Comparison of ENCODE assay signal across 9 cellular contexts in the genomic region with DNA sequence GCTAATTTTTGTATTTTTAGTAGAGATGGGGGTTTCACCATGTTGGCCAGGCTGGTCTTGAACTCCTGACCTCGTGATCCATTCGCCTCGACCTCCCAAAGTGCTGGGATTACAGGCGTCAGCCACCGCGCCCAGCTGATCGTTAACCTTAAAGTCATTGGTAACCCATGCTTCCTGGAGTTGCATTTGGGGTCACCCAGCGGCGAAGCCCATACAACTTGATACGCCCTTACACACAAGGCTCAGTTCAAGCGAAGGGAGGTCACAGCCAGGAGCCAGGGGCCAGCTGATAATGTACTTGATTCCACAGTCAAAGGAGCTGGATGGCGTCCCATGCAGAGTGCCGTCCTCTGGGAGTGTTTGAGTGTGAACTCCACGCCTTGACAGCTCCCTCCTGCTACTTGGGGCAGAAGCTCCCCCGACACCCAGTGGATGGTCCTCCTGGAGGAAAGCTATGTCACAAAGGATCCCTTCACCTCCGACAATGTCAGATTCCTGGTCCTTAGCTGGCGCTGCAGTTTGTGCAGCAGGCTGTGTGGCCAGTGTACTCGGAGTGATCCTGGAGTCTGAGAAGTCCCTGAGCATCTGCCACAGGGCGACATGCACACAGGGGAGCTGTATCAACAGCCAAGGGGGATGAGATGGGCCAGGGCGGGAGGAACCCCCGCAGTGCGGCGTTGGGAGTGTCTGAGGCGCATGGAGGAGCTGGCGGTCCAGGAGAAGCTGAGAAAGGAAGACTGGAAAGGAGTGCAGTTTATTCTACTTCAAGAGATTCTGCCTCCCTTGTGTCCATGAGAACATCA. TPM values are rescaled to one million over a fixed set of nuclear protein-coding genes. Genes with fewer than 3 reads are reported as not detected.
A peak's percentile ranks its signal among the peaks of the same experiment; 100 is the strongest.
DNase-seq lines count a peak whose midpoint lies in the region; ATAC-seq and TF ChIP-seq lines count a peak whose summit lies in the region.
"Had no signal": no experiment of that assay in that cellular context is flagged by ENCODE, and none has a peak within 500 bp of the region (broad histone marks: within the 10 kb centered on the region; RNA-seq: fewer than 3 reads in every experiment).

No MANE protein-coding gene starts in this region.

- no peaks in the 10 kb centered on the region for H3K27me3 ChIP-seq in adipocyte (replicated peaks; ENCODE audit: control insufficient read depth, insufficient read depth, low read length)
- no peaks in the 10 kb centered on the region for H3K27me3 ChIP-seq in liver (ENCODE audit: control insufficient read depth in 4 of 4, insufficient read depth in 4 of 4, low read length in 3 of 4)
- H3K27me3 ChIP-seq in suprapubic skin = no peaks in the 10 kb centered on the region

- H3K27me3 Mint-ChIP-seq in activated CD4-positive, alpha-beta T cell treated with anti-CD3 and anti-CD28 coated beads for 36 hours = no peaks in the 10 kb centered on the region

- H3K9me3 ChIP-seq in adipocyte (ENCODE audit: control insufficient read depth, low read length) (no peaks in the 10 kb centered on the region), liver (ENCODE audit: control insufficient read depth in 4 of 4, low read length in 3 of 4) (no peaks in the 10 kb centered on the region), suprapubic skin (no peaks in the 10 kb centered on the region)

- H3K4me3 ChIP-seq in adipocyte (ENCODE audit: low read length) (peak overlapping the region; percentile 87), liver (ENCODE audit: low read depth in 1 of 3, low read length in 3 of 3) (no peak overlapping the region), suprapubic skin (peak overlapping the region; percentile 83)

- intact Hi-C loops in activated CD4-positive, alpha-beta T cell treated with anti-CD3 and anti-CD28 coated beads for 36 hours (cut with DNase I, micrococcal nuclease) = loop anchor here (1.0 to 10.0 kb wide), 4 partner anchors 8 to 669 kb away; partner anchors contain the start of genes CLHC1 (in 2 of the 2), RPS27A (in 2 of the 2), RTN4 (in 2 of the 2) and MTIF2 (in 1 of the 2)

- TF ChIP-seq POLR2A in suprapubic skin (IDR thresholded peaks at IDR 0.05) = no peak

- H3K27ac Mint-ChIP-seq in activated CD4-positive, alpha-beta T cell treated with anti-CD3 and anti-CD28 coated beads for 36 hours = peak overlapping the region; percentile 76

- TF ChIP-seq CTCF in liver (IDR thresholded peaks at IDR 0.05; ENCODE audit: low read depth, low read length, missing input control) = no peak
- TF ChIP-seq CTCF in suprapubic skin (IDR thresholded peaks at IDR 0.05) = no peak

- no peaks in the 10 kb centered on the region for H3K36me3 ChIP-seq in adipocyte (ENCODE audit: control insufficient read depth, insufficient read depth, low read length, severe bottlenecking)
- peaks cover 0 to 2% (median 0%) of the 10 kb centered on the region in 4 donors for H3K36me3 ChIP-seq in liver (ENCODE audit: control insufficient read depth in 4 of 4, insufficient read depth in 3 of 4, low read depth in 1 of 4, low read length in 3 of 4)
- no peaks in the 10 kb centered on the region for H3K36me3 ChIP-seq in suprapubic skin

- H3K4me1 ChIP-seq in adipocyte (ENCODE audit: control insufficient read depth, insufficient read depth, low read length) = peaks cover 6% of the 10 kb centered on the region
- H3K4me1 ChIP-seq in liver (ENCODE audit: control insufficient read depth in 4 of 4, insufficient read depth in 4 of 4, low read length in 3 of 4) = peaks cover 0 to 8% (median 1%) of the 10 kb centered on the region in 4 donors
- H3K4me1 ChIP-seq in suprapubic skin = peaks cover 7% of the 10 kb centered on the region

- no peak for TF ChIP-seq EP300 in suprapubic skin (IDR thresholded peaks at IDR 0.05)

- H3K9ac ChIP-seq in adipocyte (ENCODE audit: low read length) (peak overlapping the region; percentile 93), liver (ENCODE audit: low read depth in 1 of 2, low read length in 2 of 2) (no peak overlapping the region)

- H3K4me3 Mint-ChIP-seq in activated CD4-positive, alpha-beta T cell treated with anti-CD3 and anti-CD28 coated beads for 36 hours = peak overlapping the region; percentile 66

- peak overlapping the region in 1 of 2 donors; percentile 76 for H3K27ac ChIP-seq in liver (ENCODE audit: low read depth in 1 of 2, low read length in 2 of 2)
- H3K27ac ChIP-seq in suprapubic skin = peak overlapping the region; percentile 93

- no peaks in the 10 kb centered on the region for H3K9me3 Mint-ChIP-seq in activated CD4-positive, alpha-beta T cell treated with anti-CD3 and anti-CD28 coated beads for 36 hours (ENCODE audit: low read depth)

- no peak for ATAC-seq in activated CD4-positive, alpha-beta T cell treated with anti-CD3 and anti-CD28 coated beads for 36 hours
- no peak for ATAC-seq in HG02763 (IDR thresholded peaks at IDR 0.05; ENCODE audit: unreplicated experiment)

- peaks cover 14% of the 10 kb centered on the region for H3K36me3 Mint-ChIP-seq in activated CD4-positive, alpha-beta T cell treated with anti-CD3 and anti-CD28 coated beads for 36 hours (ENCODE audit: low read depth)

- H3K4me1 Mint-ChIP-seq in activated CD4-positive, alpha-beta T cell treated with anti-CD3 and anti-CD28 coated beads for 36 hours = peaks cover 38% of the 10 kb centered on the region

- CTCF ChIA-PET in activated CD4-positive, alpha-beta T cell treated with anti-CD3 and anti-CD28 coated beads for 36 hours (lab: Charles Lee) = interaction anchor here (0.7 to 1.4 kb wide), 3 partner anchors 189 to 441 kb away, joined by 3 read pairs; no protein-coding TSS in a partner anchor

- no peak for TF ChIP-seq RAD21 in liver (IDR thresholded peaks at IDR 0.05)

- POLR2A ChIA-PET in activated CD4-positive, alpha-beta T cell treated with anti-CD3 and anti-CD28 coated beads for 36 hours (lab: Charles Lee) = interaction anchor here (0.5 to 2.2 kb wide), 5 partner anchors 9 to 600 kb away, joined by 3 to 11 read pairs (median 5); partner anchors contain the start of genes CLHC1, RPS27A and RTN4

- 87% methylated on average over 25 of the region's 25 CpGs for WGBS in liver
- 89% methylated on average over 23 of the region's 25 CpGs for WGBS in suprapubic skin

- DNase-seq in activated CD4-positive, alpha-beta T cell treated with anti-CD3 and anti-CD28 coated beads for 36 hours = no peak
- no peak for DNase-seq in activated CD4-positive, alpha-beta T cell treated with anti-CD3 and anti-CD28 coated beads, Interleukin-2, amount 50 U/mL, for 48 hours
- no peak for DNase-seq in adipocyte (ENCODE audit: low read depth)
- DNase-seq in suprapubic skin (ENCODE audit: low spot score in 2 of 2) = no peak
- no peak for DNase-seq in glomerular visceral epithelial cell (ENCODE audit: extremely low spot score)
- DNase-seq in DMS79 (lab: John Stamatoyannopoulos, UW) = no peak
- DNase-seq: AML-193 had no signal

TF ChIP-seq in liver, 16 proteins besides CTCF, POLR2A, EP300 and RAD21:
- TF ChIP-seq RXRA (IDR thresholded peaks at IDR 0.05) = peak in 1 of 2 donors; percentile 21
- TF ChIP-seq, protein P1, sequence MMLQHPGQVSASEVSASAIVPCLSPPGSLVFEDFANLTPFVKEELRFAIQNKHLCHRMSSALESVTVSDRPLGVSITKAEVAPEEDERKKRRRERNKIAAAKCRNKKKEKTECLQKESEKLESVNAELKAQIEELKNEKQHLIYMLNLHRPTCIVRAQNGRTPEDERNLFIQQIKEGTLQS (IDR thresholded peaks at IDR 0.05) = no peak
- TF ChIP-seq HNF4A (conservative IDR thresholded peaks at IDR 0.05) = no peak
- TF ChIP-seq NR2F2 (IDR thresholded peaks at IDR 0.05) = peak; percentile 55
- TF ChIP-seq, protein P2, sequence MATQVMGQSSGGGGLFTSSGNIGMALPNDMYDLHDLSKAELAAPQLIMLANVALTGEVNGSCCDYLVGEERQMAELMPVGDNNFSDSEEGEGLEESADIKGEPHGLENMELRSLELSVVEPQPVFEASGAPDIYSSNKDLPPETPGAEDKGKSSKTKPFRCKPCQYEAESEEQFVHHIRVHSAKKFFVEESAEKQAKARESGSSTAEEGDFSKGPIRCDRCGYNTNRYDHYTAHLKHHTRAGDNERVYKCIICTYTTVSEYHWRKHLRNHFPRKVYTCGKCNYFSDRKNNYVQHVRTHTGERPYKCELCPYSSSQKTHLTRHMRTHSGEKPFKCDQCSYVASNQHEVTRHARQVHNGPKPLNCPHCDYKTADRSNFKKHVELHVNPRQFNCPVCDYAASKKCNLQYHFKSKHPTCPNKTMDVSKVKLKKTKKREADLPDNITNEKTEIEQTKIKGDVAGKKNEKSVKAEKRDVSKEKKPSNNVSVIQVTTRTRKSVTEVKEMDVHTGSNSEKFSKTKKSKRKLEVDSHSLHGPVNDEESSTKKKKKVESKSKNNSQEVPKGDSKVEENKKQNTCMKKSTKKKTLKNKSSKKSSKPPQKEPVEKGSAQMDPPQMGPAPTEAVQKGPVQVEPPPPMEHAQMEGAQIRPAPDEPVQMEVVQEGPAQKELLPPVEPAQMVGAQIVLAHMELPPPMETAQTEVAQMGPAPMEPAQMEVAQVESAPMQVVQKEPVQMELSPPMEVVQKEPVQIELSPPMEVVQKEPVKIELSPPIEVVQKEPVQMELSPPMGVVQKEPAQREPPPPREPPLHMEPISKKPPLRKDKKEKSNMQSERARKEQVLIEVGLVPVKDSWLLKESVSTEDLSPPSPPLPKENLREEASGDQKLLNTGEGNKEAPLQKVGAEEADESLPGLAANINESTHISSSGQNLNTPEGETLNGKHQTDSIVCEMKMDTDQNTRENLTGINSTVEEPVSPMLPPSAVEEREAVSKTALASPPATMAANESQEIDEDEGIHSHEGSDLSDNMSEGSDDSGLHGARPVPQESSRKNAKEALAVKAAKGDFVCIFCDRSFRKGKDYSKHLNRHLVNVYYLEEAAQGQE (IDR thresholded peaks at IDR 0.05) = no peak

RNA-seq across cellular contexts. Expression of gene CLHC1, which starts 7.9 kb away (rescaled TPM):
- total RNA-seq in activated CD4-positive, alpha-beta T cell treated with anti-CD3 and anti-CD28 coated beads for 36 hours = 1 to 10 TPM; 4.0 to 6.1 TPM
- total RNA-seq in liver (1 to 10 TPM; 3.8 to 4.9 TPM), suprapubic skin (10 to 100 TPM in 1 of 4 donors, 1 to 10 TPM in 3; 2.5 to 12.7 (median 5.9) TPM)
- 1 to 10 TPM in 1 of 2 donors, under 1 TPM in 1; 0.45 to 1.3 TPM for polyA plus RNA-seq in liver

RNA-seq across cellular contexts. Expression of gene RPS27A, which starts 8.3 kb away (rescaled TPM):
- total RNA-seq in activated CD4-positive, alpha-beta T cell treated with anti-CD3 and anti-CD28 coated beads for 36 hours = 1,000 to 10,000 TPM in 1 of 2 experiments, 100 to 1,000 TPM in 1; 674 to 1,461 TPM
- total RNA-seq in liver (100 to 1,000 TPM; 225 to 555 TPM), suprapubic skin (1,000 to 10,000 TPM in 3 of 4 donors, 100 to 1,000 TPM in 1; 888 to 1,822 (median 1,618) TPM)
- 100 to 1,000 TPM; 424 to 655 TPM for polyA plus RNA-seq in liver

RNA-seq across cellular contexts. Expression of gene MTIF2, which starts 44.9 kb away (rescaled TPM):
- 10 to 100 TPM; 37.3 to 43.2 TPM for total RNA-seq in activated CD4-positive, alpha-beta T cell treated with anti-CD3 and anti-CD28 coated beads for 36 hours
- total RNA-seq in liver (10 to 100 TPM; 15.4 to 29.7 TPM), suprapubic skin (10 to 100 TPM; 12.1 to 25.6 (median 17.6) TPM)
- 10 to 100 TPM; 17.1 to 19.3 TPM for polyA plus RNA-seq in liver

Comparison
In these comparisons a context has a peak if more than half of its experiments do, and no peak if none do; other contexts are left out.
1. H3K4me3 ChIP-seq: peak in adipocyte (single experiment) and suprapubic skin (single experiment); none in liver (0 of 3).